26 cellular contexts compared by ENCODE assay signal in the genomic region with DNA sequence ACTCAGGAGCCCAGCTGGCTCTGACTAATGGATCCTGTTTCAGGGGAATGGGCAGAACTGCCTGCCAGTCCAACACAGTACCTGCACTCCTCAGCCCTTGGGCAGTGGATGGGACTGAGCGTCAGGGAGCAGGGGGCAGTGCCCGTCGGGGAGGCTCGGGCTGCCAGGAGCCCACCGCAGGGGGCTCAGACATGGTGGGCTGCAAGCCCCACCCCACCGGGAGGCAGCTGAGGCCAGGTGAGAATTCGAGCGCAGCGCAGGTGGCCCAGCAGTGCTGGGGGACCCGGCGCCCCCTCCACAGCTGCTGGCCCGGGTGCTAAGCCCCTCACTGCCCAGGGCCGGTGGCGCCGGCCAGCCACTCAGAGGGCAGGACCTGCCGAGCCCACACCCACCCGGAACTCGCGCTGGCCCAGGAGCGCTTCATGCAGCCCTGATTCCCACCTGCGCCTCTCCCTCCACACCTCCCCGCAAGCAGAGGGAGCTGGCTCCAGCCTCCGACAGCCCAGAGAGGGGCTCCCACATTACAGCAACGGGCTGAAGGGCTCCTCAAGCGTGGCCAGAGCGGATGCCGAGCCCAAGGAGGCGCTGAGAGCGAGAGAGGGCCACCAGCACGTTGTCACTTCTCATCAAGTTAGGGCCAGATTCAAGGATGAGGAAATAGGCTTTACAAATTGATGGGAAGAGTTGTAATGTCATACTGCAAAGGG.
"Had no signal": no experiment of that assay in that cellular context is flagged by ENCODE, and none has a peak within 500 bp of the region (broad histone marks: within the 10 kb centered on the region; RNA-seq: fewer than 3 reads in every experiment).

No MANE protein-coding gene starts in this region.

- H3K9ac ChIP-seq: parathyroid adenoma had no signal

- H3K4me3 ChIP-seq: heart left ventricle, lower lobe of right lung, psoas muscle, right lobe of liver, smooth muscle cell, stomach, thyroid gland, transverse colon, upper lobe of left lung had no signal

- H2AFZ ChIP-seq: parathyroid adenoma had no signal

- H3K27ac ChIP-seq: heart left ventricle, lower lobe of right lung, neutrophil, parathyroid adenoma, psoas muscle, right lobe of liver, stomach, testis, thyroid gland, transverse colon, upper lobe of left lung had no signal

- H3K4me2 ChIP-seq: smooth muscle cell had no signal

- H3K27me3 ChIP-seq: heart left ventricle, neutrophil, right lobe of liver, stomach, testis, thyroid gland, transverse colon, upper lobe of left lung had no signal

- H3K4me1 ChIP-seq: heart left ventricle, lower lobe of right lung, parathyroid adenoma, psoas muscle, right lobe of liver, stomach, testis, thyroid gland, transverse colon, upper lobe of left lung had no signal

- ATAC-seq: heart left ventricle; left cardiac atrium; left lobe of liver; naive thymus-derived CD8-positive, alpha-beta T cell; psoas muscle had no signal

- H3K9me3 ChIP-seq: lower lobe of right lung, neutrophil, psoas muscle, right lobe of liver, testis, thyroid gland, transverse colon had no signal

- DNase-seq: heart left ventricle; hypothalamus; islet precursor cell; kidney glomerular epithelial cell; left cardiac atrium; lower lobe of right lung; mammary epithelial cell; mesenchymal stem cell; naive thymus-derived CD8-positive, alpha-beta T cell; occipital lobe; psoas muscle; right lobe of liver; stimulated activated CD4-positive, alpha-beta T cell treated with anti-CD3 and anti-CD28 coated beads, Interleukin-1b, Interleukin-23, amount 100 ng/mL, for 48 hours; stimulated activated CD4-positive, alpha-beta T cell treated with anti-CD3 and anti-CD28 coated beads, Interleukin-2, amount 100 ng/mL, for 48 hours; stimulated activated CD4-positive, alpha-beta T cell treated with anti-CD3 and anti-CD28 coated beads, Interleukin-4, amount 100 ng/mL, for 4 hours; stimulated activated CD8-positive, alpha-beta memory T cell treated with anti-CD3 and anti-CD28 coated beads, Interleukin-4, amount 100 ng/mL, for 48 hours; stimulated activated naive CD4-positive, alpha-beta T cell; stomach; thyroid gland; transverse colon had no signal

- H3K36me3 ChIP-seq: heart left ventricle, lower lobe of right lung, neutrophil, right lobe of liver, stomach, thyroid gland, transverse colon, upper lobe of left lung had no signal
